In the genomic region with DNA sequence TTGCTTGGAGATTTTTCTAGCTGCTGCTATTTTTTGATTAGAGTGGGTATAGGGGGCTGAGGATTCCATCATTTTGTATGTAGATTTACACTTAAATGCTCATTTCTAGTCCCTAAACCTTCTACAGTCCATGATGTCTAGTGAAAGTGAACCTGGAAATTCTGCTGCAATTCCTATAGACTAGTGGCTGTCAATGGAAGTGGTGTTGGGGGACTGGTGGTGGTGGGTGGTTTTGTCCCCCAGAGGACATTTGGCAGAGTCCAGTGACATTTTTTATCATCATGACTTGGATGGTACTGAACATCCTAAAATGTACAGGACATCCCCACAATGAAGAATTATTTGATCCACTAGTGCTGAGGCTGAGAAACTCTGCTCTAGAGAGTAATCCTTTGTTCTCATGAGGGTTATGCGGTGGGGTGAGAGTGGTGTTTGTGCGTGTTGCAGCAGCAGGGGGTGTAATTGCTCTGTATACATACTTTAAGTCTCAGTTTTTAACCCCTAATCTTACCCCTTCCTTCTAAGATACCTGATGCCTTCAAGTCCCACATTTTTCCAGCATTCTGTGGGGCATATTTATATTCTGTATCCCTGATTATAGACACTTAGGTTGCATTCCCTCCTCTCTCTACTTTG, we compare ENCODE assay signal across 1 cellular context.
A peak's percentile ranks its signal among the peaks of the same experiment; 100 is the strongest.
TF ChIP-seq lines count a peak whose summit lies in the region.

No MANE protein-coding gene starts in this region.

TF ChIP-seq in HepG2, 621 proteins besides CTCF, POLR2A, EP300 and RAD21:
- TF ChIP-seq ZNF652 (CRISPR knock-in tag; IDR thresholded peaks at IDR 0.05; ENCODE audit: borderline replicate concordance, low read depth) (peak; percentile 71; the same call in 1 of the 2 replicates), POLR2AphosphoS5 (IDR thresholded peaks at IDR 0.05; ENCODE audit: low read depth, low read length) (no peak)
TF ChIP-seq in HepG2: peak in this region for 1.
